In genomic region chr17:81027038-81027437, GRCh38 we compare ENCODE assay signal across 1 cellular context.
TF ChIP-seq lines count a peak whose summit lies in the region.

No MANE protein-coding gene starts in this region.

TF ChIP-seq in HepG2, 621 proteins besides CTCF, POLR2A, EP300 and RAD21:
- TF ChIP-seq ZNF512B (CRISPR knock-in tag; IDR thresholded peaks at IDR 0.05; ENCODE audit: borderline replicate concordance): 0 out of 2 replicates have a peak, but pooled peaks have one; percentile 52
- peak; percentile 67 for TF ChIP-seq ZBTB33 (CRISPR knock-in tag; IDR thresholded peaks at IDR 0.05)
- no peak for TF ChIP-seq ZSCAN21 (CRISPR knock-in tag; IDR thresholded peaks at IDR 0.05; ENCODE audit: borderline replicate concordance)
- peak; percentile 31; the same call in 1 of the 2 replicates for TF ChIP-seq ZFP91 (CRISPR knock-in tag; IDR thresholded peaks at IDR 0.05; ENCODE audit: borderline replicate concordance)
